Comparison of ENCODE assay signal across 12 cellular contexts in genomic region chr11:90639687-90640086, GRCh38.
DNase-seq lines count a peak whose midpoint lies in the region; FAIRE-seq and TF ChIP-seq lines count a peak whose summit lies in the region.
"Had no signal": no experiment of that assay in that cellular context is flagged by ENCODE, and none has a peak within 500 bp of the region (broad histone marks: within the 10 kb centered on the region; RNA-seq: fewer than 3 reads in every experiment).

No MANE protein-coding gene starts in this region.

- H3K4me1 ChIP-seq in endothelial cell of umbilical vein (ENCODE audit: control insufficient read depth, extremely low read depth, insufficient read depth, low read length), result no peaks in the 10 kb centered on the region

- H3K4me2 ChIP-seq in endothelial cell of umbilical vein (ENCODE audit: insufficient read depth, low read length), result no peak overlapping the region

- no peak overlapping the region for H3K27ac ChIP-seq in endothelial cell of umbilical vein (ENCODE audit: insufficient read depth, low read depth, low read length)

- no peaks in the 10 kb centered on the region for H3K27me3 ChIP-seq in endothelial cell of umbilical vein (ENCODE audit: control insufficient read depth in 2 of 2, insufficient read depth in 2 of 2, low read length in 2 of 2)

- FAIRE-seq in endothelial cell of umbilical vein (lab: Jason Lieb, UNC), result no peak

- dilution Hi-C loops in endothelial cell of umbilical vein (cut with MboI; ENCODE audit: extremely low pct_ligation_motif_present, low sequenced_read_pairs), result no loop called here

- no peaks in the 10 kb centered on the region for H3K36me3 ChIP-seq in endothelial cell of umbilical vein (ENCODE audit: control insufficient read depth in 2 of 2, extremely low read depth in 1 of 2, insufficient read depth in 2 of 2, low read length in 2 of 2)

- no peaks in the 10 kb centered on the region for H3K79me2 ChIP-seq in endothelial cell of umbilical vein (ENCODE audit: control insufficient read depth, insufficient read depth, low read length)

- H4K20me1 ChIP-seq in endothelial cell of umbilical vein (replicated peaks; ENCODE audit: control insufficient read depth, extremely low read depth, insufficient read depth, low read length), result no peaks in the 10 kb centered on the region

- no peak overlapping the region for H3K4me3 ChIP-seq in endothelial cell of umbilical vein (replicated peaks in 1 of 3; ENCODE audit: insufficient read depth in 1 of 3, low read depth in 1 of 3, low read length in 3 of 3)

- no peak overlapping the region for H3K4me3 Mint-ChIP-seq in osteocyte (ENCODE audit: unreplicated experiment)
- H3K4me3 Mint-ChIP-seq in activated CD4-positive, alpha-beta memory T cell treated with anti-CD3 and anti-CD28 coated beads, Interleukin-2, amount 10 ng/mL, durations not matched to agents 7 days and 5 days, result no peak overlapping the region
- H3K4me3 Mint-ChIP-seq in glutamatergic neuron (ENCODE audit: unreplicated experiment), result no peak overlapping the region

- H3K9ac ChIP-seq in endothelial cell of umbilical vein (replicated peaks; ENCODE audit: extremely low read depth, insufficient read depth, low read length), result no peak overlapping the region

- TF ChIP-seq POLR2A in endothelial cell of umbilical vein (IDR thresholded peaks at IDR 0.05; ENCODE audit: low read depth, low read length), result no peak

- H3K9me1 ChIP-seq in endothelial cell of umbilical vein (replicated peaks; ENCODE audit: control insufficient read depth, extremely low read depth, insufficient read depth, low read length), result no peaks in the 10 kb centered on the region

- H3K9me3 Mint-ChIP-seq in osteocyte (ENCODE audit: unreplicated experiment), result no peaks in the 10 kb centered on the region
- no peaks in the 10 kb centered on the region for H3K9me3 Mint-ChIP-seq in activated CD4-positive, alpha-beta memory T cell treated with anti-CD3 and anti-CD28 coated beads, Interleukin-2, amount 10 ng/mL, durations not matched to agents 7 days and 5 days
- H3K9me3 Mint-ChIP-seq in glutamatergic neuron (ENCODE audit: unreplicated experiment), result no peaks in the 10 kb centered on the region

- CTCF ChIA-PET in endothelial cell of umbilical vein (lab: Charles Lee), result interaction anchor here (1.0 to 2.2 kb wide), 6 partner anchors 14 to 608 kb away, joined by 3 to 27 read pairs (median 4); no protein-coding TSS in a partner anchor
- CTCF ChIA-PET in activated CD4-positive, alpha-beta memory T cell treated with anti-CD3 and anti-CD28 coated beads, Interleukin-2, amount 10 ng/mL, durations not matched to agents 7 days and 5 days (lab: Charles Lee), result no interaction called here

- intact Hi-C loops in endothelial cell of umbilical vein (cut with micrococcal nuclease), result loop anchor here (2.0 to 10.0 kb wide), 3 partner anchors 315 to 823 kb away; no protein-coding TSS in a partner anchor

- H3K4me1 Mint-ChIP-seq in osteocyte (ENCODE audit: unreplicated experiment) (no peaks in the 10 kb centered on the region), glutamatergic neuron (ENCODE audit: low read depth, unreplicated experiment) (peaks cover 9% of the 10 kb centered on the region)
- no peaks in the 10 kb centered on the region for H3K4me1 Mint-ChIP-seq in activated CD4-positive, alpha-beta memory T cell treated with anti-CD3 and anti-CD28 coated beads, Interleukin-2, amount 10 ng/mL, durations not matched to agents 7 days and 5 days

- H3K27me3 Mint-ChIP-seq in osteocyte (ENCODE audit: unreplicated experiment), result peaks cover 2% of the 10 kb centered on the region
- H3K27me3 Mint-ChIP-seq in activated CD4-positive, alpha-beta memory T cell treated with anti-CD3 and anti-CD28 coated beads, Interleukin-2, amount 10 ng/mL, durations not matched to agents 7 days and 5 days, result no peaks in the 10 kb centered on the region
- no peaks in the 10 kb centered on the region for H3K27me3 Mint-ChIP-seq in glutamatergic neuron (ENCODE audit: unreplicated experiment)

- no peak overlapping the region for H3K27ac Mint-ChIP-seq in osteocyte (ENCODE audit: unreplicated experiment)
- no peak overlapping the region for H3K27ac Mint-ChIP-seq in activated CD4-positive, alpha-beta memory T cell treated with anti-CD3 and anti-CD28 coated beads, Interleukin-2, amount 10 ng/mL, durations not matched to agents 7 days and 5 days
- H3K27ac Mint-ChIP-seq in glutamatergic neuron (ENCODE audit: unreplicated experiment), result no peak overlapping the region

- peak; percentile 4 for DNase-seq in DMS 273 (lab: John Stamatoyannopoulos, UW; ENCODE audit: unreplicated experiment)
- no peak for DNase-seq in DMS 273 treated with DMSO at 0.1 percent for 48 hours (lab: John Stamatoyannopoulos, UW)
- peak; percentile 48 for DNase-seq in OCI-M1 (lab: John Stamatoyannopoulos, UW)
- DNase-seq in endothelial cell of umbilical vein (ENCODE audit: low read depth, low spot score), result peak; percentile 9
- DNase-seq in osteocyte (ENCODE audit: extremely low spot score, unreplicated experiment), result no peak
- DNase-seq in activated CD4-positive, alpha-beta memory T cell treated with anti-CD3 and anti-CD28 coated beads, Interleukin-2, amount 10 ng/mL, durations not matched to agents 7 days and 5 days, result no peak
- no peak for DNase-seq in glutamatergic neuron
- DNase-seq in middle frontal gyrus (ENCODE audit: extremely low spot score, low spot score), result no peak
- DNase-seq: 8988T; activated CD4-positive, CD25-positive, alpha-beta regulatory T cell treated with anti-CD3 and anti-CD28 coated beads, Interleukin-2, amount 50 U/mL, for 72 hours; erythroblast; NK-92 treated with Interleukin-12 subunit alpha and Interleukin-12 subunit beta, amount 100 ng/mL, for 24 hours had no signal

- no peaks in the 10 kb centered on the region for H3K9me3 ChIP-seq in endothelial cell of umbilical vein (replicated peaks; ENCODE audit: control insufficient read depth, insufficient read depth, low read length)

- no peak overlapping the region for H2AFZ ChIP-seq in endothelial cell of umbilical vein (ENCODE audit: low read depth, low read length)

- H3K36me3 Mint-ChIP-seq in osteocyte (ENCODE audit: unreplicated experiment) (no peaks in the 10 kb centered on the region), glutamatergic neuron (ENCODE audit: unreplicated experiment) (no peaks in the 10 kb centered on the region)
- no peaks in the 10 kb centered on the region for H3K36me3 Mint-ChIP-seq in activated CD4-positive, alpha-beta memory T cell treated with anti-CD3 and anti-CD28 coated beads, Interleukin-2, amount 10 ng/mL, durations not matched to agents 7 days and 5 days (ENCODE audit: low read depth)

- BruUV-seq in endothelial cell of umbilical vein (replicated peaks; lab: Mats Ljungman, UMichigan), result no TSS peak

- TF ChIP-seq CTCF in endothelial cell of umbilical vein (IDR thresholded peaks at IDR 0.05; ENCODE audit: extremely low read depth in 1 of 2, insufficient read depth in 1 of 2, low read depth in 1 of 2, low read length in 2 of 2), result peak in 1 of 2 donors; percentile 16
- peak; percentile 56 for TF ChIP-seq CTCF in osteocyte (IDR thresholded peaks at IDR 0.05)
- no peak for TF ChIP-seq CTCF in glutamatergic neuron (IDR thresholded peaks at IDR 0.05; ENCODE audit: partially characterized antibody, unreplicated experiment)

- POLR2A ChIA-PET in endothelial cell of umbilical vein (lab: Charles Lee), result no interaction called here
- POLR2A ChIA-PET in activated CD4-positive, alpha-beta memory T cell treated with anti-CD3 and anti-CD28 coated beads, Interleukin-2, amount 10 ng/mL, durations not matched to agents 7 days and 5 days (lab: Charles Lee), result no interaction called here

TF ChIP-seq in endothelial cell of umbilical vein, 7 proteins besides CTCF, POLR2A, EP300 and RAD21:
- TF ChIP-seq EZH2 (IDR thresholded peaks at IDR 0.05; ENCODE audit: borderline replicate concordance, low read depth, low read length, severe bottlenecking) (no peak), JUN (IDR thresholded peaks at IDR 0.05; ENCODE audit: borderline replicate concordance, insufficient read depth, insufficient read length, low read depth) (no peak), POLR2AphosphoS5 (IDR thresholded peaks at IDR 0.05; ENCODE audit: insufficient read depth, low read depth, low read length) (no peak), MYC (IDR thresholded peaks at IDR 0.05; ENCODE audit: low read depth, low read length) (no peak), FOS (IDR thresholded peaks at IDR 0.05; ENCODE audit: borderline replicate concordance, insufficient read depth, low read length) (no peak), MAX (IDR thresholded peaks at IDR 0.05; ENCODE audit: insufficient read depth, insufficient read length) (no peak), GATA2 (IDR thresholded peaks at IDR 0.05; ENCODE audit: insufficient read depth, insufficient read length, low read depth, low read length) (no peak)

Comparison
In these comparisons a context has a peak if more than half of its experiments do, and no peak if none do; other contexts are left out.
1. DNase-seq: peak in DMS 273 (single experiment), OCI-M1 (single experiment) and endothelial cell of umbilical vein (single experiment); none in DMS 273 treated with DMSO at 0.1 percent for 48 hours (single experiment), osteocyte (single experiment), activated CD4-positive, alpha-beta memory T cell treated with anti-CD3 and anti-CD28 coated beads, Interleukin-2, amount 10 ng/mL, durations not matched to agents 7 days and 5 days (single experiment), glutamatergic neuron (single experiment) and middle frontal gyrus (single experiment).